16 cellular contexts compared by ENCODE assay signal in genomic region chr14:63467440-63468072, GRCh38.
DNase-seq lines count a peak whose midpoint lies in the region; ATAC-seq, FAIRE-seq and TF ChIP-seq lines count a peak whose summit lies in the region.
"Had no signal": no experiment of that assay in that cellular context is flagged by ENCODE, and none has a peak within 500 bp of the region (broad histone marks: within the 10 kb centered on the region; RNA-seq: fewer than 3 reads in every experiment).

No MANE protein-coding gene starts in this region.

- H4K20me1 ChIP-seq in HCT116 (ENCODE audit: insufficient read depth) (no peaks in the 10 kb centered on the region), PC-3 (ENCODE audit: low read length) (peaks cover 14% of the 10 kb centered on the region), H1 (replicated peaks in 1 of 2; ENCODE audit: control insufficient read depth in 1 of 2, insufficient read depth in 2 of 2, low read length in 2 of 2) (peaks cover 2 to 3% of the 10 kb centered on the region in 2 experiments)

- no peak overlapping the region for H3K4ac ChIP-seq in H1 (replicated peaks; ENCODE audit: insufficient read length, low read depth, low read length)

- CTCF ChIA-PET in HCT116 (lab: Charles Lee) (no interaction called here), PC-3 (lab: Charles Lee) (no interaction called here), H1 (lab: Charles Lee; ENCODE audit: partially characterized antibody) (interaction anchor here (0.6 to 1.4 kb wide), 4 partner anchors 10 to 26 kb away, joined by 3 to 4 read pairs (median 4); no protein-coding TSS in a partner anchor), Calu3 (lab: Charles Lee) (interaction anchor here (1.3 to 1.4 kb wide), 2 partner anchors 9 to 29 kb away, joined by 3 read pairs; no protein-coding TSS in a partner anchor)

- peaks cover 72% of the 10 kb centered on the region for H3K79me2 ChIP-seq in HCT116 (ENCODE audit: insufficient read depth, low read length)
- peaks cover 81% of the 10 kb centered on the region for H3K79me2 ChIP-seq in PC-3 (ENCODE audit: low read length)
- peaks cover 0 to 76% of the 10 kb centered on the region in 2 experiments; a peak in 3 of 4 replicates for H3K79me2 ChIP-seq in H1 (ENCODE audit: control insufficient read depth in 1 of 2, insufficient read depth in 2 of 2, low read length in 2 of 2)

- H4K8ac ChIP-seq in H1 (ENCODE audit: extremely low read depth, insufficient read depth, low read length), result no peak overlapping the region

- H3F3A ChIP-seq in PC-3 (ENCODE audit: low read length, unreplicated experiment), result peaks cover 12% of the 10 kb centered on the region

- no peak overlapping the region for H2BK20ac ChIP-seq in H1 (ENCODE audit: low read length)

- no peak overlapping the region for H2BK15ac ChIP-seq in H1 (ENCODE audit: low read length)

- H3K27me3 ChIP-seq in HCT116 (ENCODE audit: insufficient read depth, low read length) (no peaks in the 10 kb centered on the region), PC-3 (ENCODE audit: low read length) (no peaks in the 10 kb centered on the region), H1 (replicated peaks in 1 of 4; ENCODE audit: control insufficient read depth in 3 of 4, extremely low read depth in 1 of 4, insufficient read depth in 3 of 4, low read length in 3 of 4) (no peaks in the 10 kb centered on the region)
- H3K27me3 ChIP-seq: Peyer's patch had no signal

- H3K4me3 Mint-ChIP-seq in mesothelial cell of epicardium, result no peak overlapping the region
- H3K4me3 Mint-ChIP-seq in Calu3 (ENCODE audit: low read depth, unreplicated experiment), result no peak overlapping the region
- H3K4me3 Mint-ChIP-seq: CD8-positive, alpha-beta memory T cell had no signal

- BruUV-seq in HCT116 (replicated peaks; lab: Mats Ljungman, UMichigan) (no TSS peak), PC-3 (replicated peaks; lab: Mats Ljungman, UMichigan) (no TSS peak), Calu3 (replicated peaks; lab: Mats Ljungman, UMichigan) (no TSS peak)

- no peaks in the 10 kb centered on the region for H3K36me3 ChIP-seq in HCT116 (ENCODE audit: control insufficient read depth in 1 of 2, insufficient read depth in 2 of 2, low read length in 2 of 2)
- H3K36me3 ChIP-seq in PC-3 (ENCODE audit: low read depth, low read length), result no peaks in the 10 kb centered on the region
- H3K36me3 ChIP-seq in H1 (ENCODE audit: control insufficient read depth in 2 of 4, insufficient read depth in 4 of 4, low read length in 3 of 4), result no peaks in the 10 kb centered on the region; a peak in 1 of 8 replicates
- H3K36me3 ChIP-seq: Peyer's patch had no signal

- TF ChIP-seq RAD21 in HCT116 (IDR thresholded peaks at IDR 0.05; ENCODE audit: low read depth) (no peak), H1 (IDR thresholded peaks at IDR 0.05 in 1 of 2, conservative IDR thresholded peaks at IDR 0.05 in 1 of 2; ENCODE audit: low read depth in 2 of 2, low read length in 2 of 2) (no peak)

- H3K9me2 ChIP-seq in HCT116 (ENCODE audit: insufficient read depth), result no peaks in the 10 kb centered on the region
- H3K9me2 ChIP-seq in PC-3 (replicated peaks; ENCODE audit: low read length), result no peaks in the 10 kb centered on the region

- H3K9ac ChIP-seq in HCT116 (ENCODE audit: low read length) (no peak overlapping the region), PC-3 (ENCODE audit: low read length) (no peak overlapping the region), H1 (replicated peaks in 1 of 4; ENCODE audit: extremely low read depth in 1 of 4, low read depth in 3 of 4, low read length in 3 of 4) (no peak overlapping the region)

- H4K5ac ChIP-seq in H1 (ENCODE audit: insufficient read length, low read depth, low read length), result no peak overlapping the region

- peak overlapping the region; percentile 25 for H3K56ac ChIP-seq in H1 (replicated peaks; ENCODE audit: insufficient read length, low read depth, low read length)

- no peak for TF ChIP-seq EP300 in H1 (IDR thresholded peaks at IDR 0.05; ENCODE audit: borderline replicate concordance in 1 of 2, low read depth in 2 of 2, low read length in 2 of 2)

- POLR2A ChIA-PET in HCT116 (lab: Charles Lee), result interaction anchor here (1.0 kb wide), 1 partner anchor 9 kb away, joined by 3 read pairs; no protein-coding TSS in a partner anchor
- POLR2A ChIA-PET in PC-3 (lab: Charles Lee; ENCODE audit: unreplicated experiment), result no interaction called here
- POLR2A ChIA-PET in H1 (lab: Charles Lee; ENCODE audit: partially characterized antibody), result no interaction called here

- H3K9me3 ChIP-seq in HCT116 (ENCODE audit: control insufficient read depth in 1 of 2, insufficient read depth in 1 of 2, low read depth in 1 of 2, low read length in 2 of 2) (no peaks in the 10 kb centered on the region), PC-3 (ENCODE audit: low read length) (no peaks in the 10 kb centered on the region), H1 (ENCODE audit: insufficient read depth in 2 of 2, low read depth in 1 of 2, low read length in 1 of 2) (no peaks in the 10 kb centered on the region)
- H3K9me3 ChIP-seq: Peyer's patch had no signal

- FAIRE-seq in H1 (lab: Jason Lieb, UNC), result no peak

- WGBS in H1 (ENCODE audit: extremely low coverage in 1 of 2, insufficient coverage in 1 of 2, insufficient read length in 1 of 2, insufficient replicate concordance in 2 of 2, low coverage in 1 of 2, low lambda C conversion rate in 2 of 2, missing lambda C conversion rate in 1 of 2), 2 experiments, result 68% methylated on average over 4 of the region's 4 CpGs; no CpG with 5 or more reads in 1 of the 2 experiments

- no peak overlapping the region for H2BK120ac ChIP-seq in H1 (replicated peaks; ENCODE audit: low read depth, low read length)

- peak overlapping the region; percentile 31 for H3K27ac Mint-ChIP-seq in mesothelial cell of epicardium
- no peak overlapping the region for H3K27ac Mint-ChIP-seq in Calu3 (ENCODE audit: unreplicated experiment)

- no peak for TF ChIP-seq CTCF in HCT116 (IDR thresholded peaks at IDR 0.05 in 2 of 3, conservative IDR thresholded peaks at IDR 0.05 in 1 of 3; ENCODE audit: borderline replicate concordance in 1 of 3, insufficient read depth in 1 of 3, low read depth in 2 of 3, low read length in 2 of 3)
- TF ChIP-seq CTCF in PC-3 (conservative IDR thresholded peaks at IDR 0.05; ENCODE audit: low read depth, low read length), result no peak
- no peak for TF ChIP-seq CTCF in H1 (IDR thresholded peaks at IDR 0.05; ENCODE audit: control extremely low read depth in 1 of 3, insufficient read depth in 1 of 3, low read depth in 1 of 3, low read length in 3 of 3)
- no peak for TF ChIP-seq CTCF in mesothelial cell of epicardium (IDR thresholded peaks at IDR 0.05; ENCODE audit: unreplicated experiment)
- TF ChIP-seq CTCF in Calu3 (IDR thresholded peaks at IDR 0.05; ENCODE audit: unreplicated experiment), result no peak

- H3K27me3 Mint-ChIP-seq in mesothelial cell of epicardium (ENCODE audit: low read depth) (no peaks in the 10 kb centered on the region), Calu3 (ENCODE audit: unreplicated experiment) (no peaks in the 10 kb centered on the region)
- H3K27me3 Mint-ChIP-seq: CD8-positive, alpha-beta memory T cell had no signal

- H2AFZ ChIP-seq in HCT116 (ENCODE audit: low read depth, low read length, poor library complexity, severe bottlenecking) (no peak overlapping the region), PC-3 (ENCODE audit: low read length) (no peak overlapping the region), H1 (ENCODE audit: low read length) (no peak overlapping the region)

- no peak for TF ChIP-seq POLR2A in HCT116 (IDR thresholded peaks at IDR 0.05; ENCODE audit: borderline replicate concordance, extremely low read depth, insufficient read depth, insufficient read length)
- TF ChIP-seq POLR2A in H1 (IDR thresholded peaks at IDR 0.05; ENCODE audit: control extremely low read depth in 1 of 2, low read depth in 2 of 2, low read length in 2 of 2), result no peak

- H3K4me1 ChIP-seq in HCT116 (ENCODE audit: control insufficient read depth in 1 of 2, insufficient read depth in 2 of 2, low read length in 2 of 2) (peaks cover 38 to 48% of the 10 kb centered on the region in 2 experiments), PC-3 (ENCODE audit: insufficient read depth, low read length) (peaks cover 49% of the 10 kb centered on the region), H1 (replicated peaks in 1 of 4; ENCODE audit: control insufficient read depth in 3 of 4, insufficient read depth in 4 of 4, low read length in 3 of 4) (peaks cover 0 to 4% (median under 1%) of the 10 kb centered on the region in 4 experiments; a peak in 2 of 7 replicates)

- no peak for ATAC-seq in HCT116
- no peak for ATAC-seq in PC-3
- no peak for ATAC-seq in GM19324 (IDR thresholded peaks at IDR 0.05; ENCODE audit: low FRiP score, unreplicated experiment)

- H3K14ac ChIP-seq in H1 (ENCODE audit: insufficient read length), result no peak overlapping the region

- no peak overlapping the region for H3K27ac ChIP-seq in HCT116 (ENCODE audit: low read depth, low read length)
- H3K27ac ChIP-seq in PC-3 (ENCODE audit: low read length), result peak overlapping the region; percentile 8; the same call in 1 of the 2 replicates
- H3K27ac ChIP-seq in H1 (ENCODE audit: low read depth, low read length), result no peak overlapping the region
- H3K27ac ChIP-seq: Peyer's patch had no signal

- RAD21 ChIA-PET in HCT116 (lab: Charles Lee; ENCODE audit: low non-redundant PET in 1 of 2, low total read pairs in 2 of 2, uncharacterized antibody in 2 of 2, unreplicated experiment in 2 of 2), result no interaction called here

- intact Hi-C loops in HCT116 (cut with micrococcal nuclease), result no loop called here
- intact Hi-C loops in PC-3 (cut with micrococcal nuclease), result no loop called here
- intact Hi-C loops in Calu3 (cut with micrococcal nuclease; ENCODE audit: unreplicated experiment), result no loop called here

- no peak overlapping the region for H3K18ac ChIP-seq in H1 (ENCODE audit: extremely low read depth, low read length)

- no peaks in the 10 kb centered on the region for H3K9me3 Mint-ChIP-seq in mesothelial cell of epicardium
- H3K9me3 Mint-ChIP-seq in Calu3 (ENCODE audit: low read depth, unreplicated experiment), result no peaks in the 10 kb centered on the region
- H3K9me3 Mint-ChIP-seq: CD8-positive, alpha-beta memory T cell had no signal

- no peak overlapping the region for H3K4me3 ChIP-seq in HCT116 (replicated peaks in 1 of 2; ENCODE audit: low read depth in 1 of 2, low read length in 2 of 2)
- H3K4me3 ChIP-seq in PC-3 (ENCODE audit: low read length), result no peak overlapping the region
- H3K4me3 ChIP-seq in H1 (ENCODE audit: extremely low read depth in 1 of 4, insufficient read depth in 2 of 4, low read depth in 3 of 4, low read length in 4 of 4), result no peak overlapping the region
- H3K4me3 ChIP-seq: Peyer's patch had no signal

- no peak overlapping the region for H2BK5ac ChIP-seq in H1 (ENCODE audit: low read depth, low read length)

- peaks cover 6% of the 10 kb centered on the region for H3K79me1 ChIP-seq in H1 (ENCODE audit: low read depth, low read length)

- H3K36me3 Mint-ChIP-seq in mesothelial cell of epicardium (peaks cover 2% of the 10 kb centered on the region), Calu3 (ENCODE audit: insufficient read depth, unreplicated experiment) (peaks cover 8% of the 10 kb centered on the region)

- H3K4me1 Mint-ChIP-seq in mesothelial cell of epicardium, result peaks cover 26% of the 10 kb centered on the region
- H3K4me1 Mint-ChIP-seq in Calu3 (ENCODE audit: low read depth, unreplicated experiment), result peaks cover 23% of the 10 kb centered on the region

- H3K23ac ChIP-seq in H1 (ENCODE audit: insufficient read length), result no peak overlapping the region

- no peak overlapping the region for H4K91ac ChIP-seq in H1 (replicated peaks; ENCODE audit: insufficient read length, low read length)

- H3K23me2 ChIP-seq in H1 (ENCODE audit: low read depth, low read length), result no peaks in the 10 kb centered on the region

- H2AK5ac ChIP-seq in H1 (ENCODE audit: low read depth, low read length), result no peak overlapping the region

- H3K4me2 ChIP-seq in HCT116 (ENCODE audit: low read length) (peak overlapping the region; percentile 45; the same call in 1 of the 2 replicates), PC-3 (ENCODE audit: low read length) (peak overlapping the region; percentile 21; the same call in 1 of the 2 replicates), H1 (ENCODE audit: insufficient read depth in 1 of 2, low read depth in 2 of 2, low read length in 2 of 2) (no peak overlapping the region)

- H2BK12ac ChIP-seq in H1 (ENCODE audit: low read depth, low read length), result no peak overlapping the region

- no peak for DNase-seq in HCT116 (ENCODE audit: low read depth, low spot score)
- no peak for DNase-seq in PC-3
- no peak for DNase-seq in H1 (ENCODE audit: low read depth in 1 of 2, low spot score in 2 of 2)
- no peak for DNase-seq in mesothelial cell of epicardium (ENCODE audit: low spot score in 2 of 2, unreplicated experiment in 2 of 2)
- no peak for DNase-seq in activated CD4-positive, CD25-positive, alpha-beta regulatory T cell (lab: John Stamatoyannopoulos, UW)
- DNase-seq in Calu3, result no peak
- no peak for DNase-seq in NOMO-1 (lab: John Stamatoyannopoulos, UW; ENCODE audit: unreplicated experiment in 2 of 2)
- DNase-seq: CD8-positive, alpha-beta memory T cell; DMS 273 treated with DMSO at 0.1 percent for 48 hours; H7; NCI-H1436 treated with DMSO at 0.1 percent for 48 hours; NCI-H2081 treated with DMSO at 0.1 percent for 48 hours; NCI-H524 treated with DMSO at 0.1 percent for 48 hours; Peyer's patch; SHP77 treated with DMSO at 0.1 percent for 48 hours had no signal

Comparison
In these comparisons a context has a peak if more than half of its experiments do, and no peak if none do; other contexts are left out.
1. H3K4me2 ChIP-seq: peak in HCT116 (single experiment) and PC-3 (single experiment); none in H1 (0 of 2).
2. CTCF ChIA-PET loops: an anchor here in H1 (0.6 to 1.4 kb wide) and Calu3 (1.3 to 1.4 kb wide); none called in HCT116 and PC-3.